Comparison of ENCODE assay signal across 16 cellular contexts in genomic region chr4:85734446-85734845, GRCh38.
A peak's percentile ranks its signal among the peaks of the same experiment; 100 is the strongest.
DNase-seq lines count a peak whose midpoint lies in the region; ATAC-seq, FAIRE-seq and TF ChIP-seq lines count a peak whose summit lies in the region.
"Had no signal": no experiment of that assay in that cellular context is flagged by ENCODE, and none has a peak within 500 bp of the region (broad histone marks: within the 10 kb centered on the region; RNA-seq: fewer than 3 reads in every experiment).

No MANE protein-coding gene starts in this region.

- H3K27ac ChIP-seq in neutrophil: peak overlapping the region; percentile 39

- H3K4me3 ChIP-seq in BE2C (ENCODE audit: low read depth, low read length): no peak overlapping the region
- no peak overlapping the region for H3K4me3 ChIP-seq in epithelial cell of esophagus (ENCODE audit: low read length)
- no peak overlapping the region for H3K4me3 ChIP-seq in neutrophil (ENCODE audit: low read depth in 1 of 2, low read length in 1 of 2)
- H3K4me3 ChIP-seq: sigmoid colon had no signal

- no peak for FAIRE-seq in urothelium cell line (lab: Jason Lieb, UNC)
- FAIRE-seq: HTR-8/SVneo had no signal

- no peaks in the 10 kb centered on the region for H3K36me3 ChIP-seq in BE2C
- no peaks in the 10 kb centered on the region for H3K36me3 ChIP-seq in neutrophil
- H3K36me3 ChIP-seq: sigmoid colon had no signal

- intact Hi-C loops in activated naive CD4-positive, alpha-beta T cell treated with anti-CD3 and anti-CD28 coated beads for 36 hours (cut with micrococcal nuclease): no loop called here

- DNase-seq in BE2C: peak; percentile 14
- DNase-seq in M059J (ENCODE audit: low read depth): peak; percentile 80
- DNase-seq in epithelial cell of esophagus (ENCODE audit: low read depth): peak; percentile 39
- no peak for DNase-seq in urothelium cell line (ENCODE audit: low spot score)
- DNase-seq in activated naive CD4-positive, alpha-beta T cell treated with anti-CD3 and anti-CD28 coated beads for 36 hours: no peak
- no peak for DNase-seq in activated CD8-positive, alpha-beta memory T cell treated with anti-CD3 and anti-CD28 coated beads, Interleukin-2, amount 10 ng/mL, durations not matched to agents 7 days and 5 days
- DNase-seq: activated CD8-positive, alpha-beta memory T cell treated with anti-CD3 and anti-CD28 coated beads for 24 hours; activated naive CD8-positive, alpha-beta T cell treated with anti-CD3 and anti-CD28 coated beads, Interleukin-2, amount 10 ng/mL, durations not matched to agents 7 days and 5 days; CD4-positive, alpha-beta memory T cell; midbrain; NCI-H187 treated with DMSO at 0.1 percent for 48 hours; sigmoid colon; T-helper 9 cell had no signal

- ATAC-seq in HG03378 (IDR thresholded peaks at IDR 0.05; ENCODE audit: unreplicated experiment): no peak
- no peak for ATAC-seq in activated CD8-positive, alpha-beta memory T cell treated with anti-CD3 and anti-CD28 coated beads, Interleukin-2, amount 10 ng/mL, durations not matched to agents 7 days and 5 days

- H3K27ac Mint-ChIP-seq in activated naive CD4-positive, alpha-beta T cell treated with anti-CD3 and anti-CD28 coated beads for 36 hours: no peak overlapping the region
- H3K27ac Mint-ChIP-seq in activated CD8-positive, alpha-beta memory T cell treated with anti-CD3 and anti-CD28 coated beads, Interleukin-2, amount 10 ng/mL, durations not matched to agents 7 days and 5 days: no peak overlapping the region
- H3K27ac Mint-ChIP-seq: activated naive CD8-positive, alpha-beta T cell treated with anti-CD3 and anti-CD28 coated beads, Interleukin-2, amount 10 ng/mL, durations not matched to agents 7 days and 5 days; CD4-positive, alpha-beta memory T cell had no signal

- no peaks in the 10 kb centered on the region for H3K9me3 Mint-ChIP-seq in activated naive CD4-positive, alpha-beta T cell treated with anti-CD3 and anti-CD28 coated beads for 36 hours
- peaks cover 4% of the 10 kb centered on the region for H3K9me3 Mint-ChIP-seq in activated CD8-positive, alpha-beta memory T cell treated with anti-CD3 and anti-CD28 coated beads, Interleukin-2, amount 10 ng/mL, durations not matched to agents 7 days and 5 days (ENCODE audit: low read depth)

- H3K4me1 ChIP-seq in BE2C: peaks cover 36% of the 10 kb centered on the region
- peaks cover 36 to 41% of the 10 kb centered on the region in 2 experiments for H3K4me1 ChIP-seq in neutrophil (ENCODE audit: control insufficient read depth in 1 of 2, insufficient read depth in 1 of 2, low read depth in 1 of 2, low read length in 1 of 2)
- H3K4me1 ChIP-seq: sigmoid colon had no signal

- no peak overlapping the region for H3K4me3 Mint-ChIP-seq in activated naive CD4-positive, alpha-beta T cell treated with anti-CD3 and anti-CD28 coated beads for 36 hours
- H3K4me3 Mint-ChIP-seq in activated CD8-positive, alpha-beta memory T cell treated with anti-CD3 and anti-CD28 coated beads, Interleukin-2, amount 10 ng/mL, durations not matched to agents 7 days and 5 days: no peak overlapping the region
- H3K4me3 Mint-ChIP-seq: activated naive CD8-positive, alpha-beta T cell treated with anti-CD3 and anti-CD28 coated beads, Interleukin-2, amount 10 ng/mL, durations not matched to agents 7 days and 5 days; CD4-positive, alpha-beta memory T cell had no signal

- TF ChIP-seq CTCF in BE2C (IDR thresholded peaks at IDR 0.05; ENCODE audit: low read depth, low read length) (no peak), epithelial cell of esophagus (IDR thresholded peaks at IDR 0.05; ENCODE audit: insufficient read depth, low read depth, low read length, missing control alignments) (no peak), neutrophil (IDR thresholded peaks at IDR 0.05) (no peak)

- H3K4me1 Mint-ChIP-seq in activated naive CD4-positive, alpha-beta T cell treated with anti-CD3 and anti-CD28 coated beads for 36 hours (ENCODE audit: low read depth): no peaks in the 10 kb centered on the region
- H3K4me1 Mint-ChIP-seq in activated CD8-positive, alpha-beta memory T cell treated with anti-CD3 and anti-CD28 coated beads, Interleukin-2, amount 10 ng/mL, durations not matched to agents 7 days and 5 days: no peaks in the 10 kb centered on the region
- H3K4me1 Mint-ChIP-seq: activated naive CD8-positive, alpha-beta T cell treated with anti-CD3 and anti-CD28 coated beads, Interleukin-2, amount 10 ng/mL, durations not matched to agents 7 days and 5 days; CD4-positive, alpha-beta memory T cell had no signal

- H3K27me3 ChIP-seq in BE2C (no peaks in the 10 kb centered on the region), neutrophil (no peaks in the 10 kb centered on the region)
- H3K27me3 ChIP-seq: sigmoid colon had no signal

- no peaks in the 10 kb centered on the region for H3K27me3 Mint-ChIP-seq in activated naive CD4-positive, alpha-beta T cell treated with anti-CD3 and anti-CD28 coated beads for 36 hours (ENCODE audit: low read depth)
- no peaks in the 10 kb centered on the region for H3K27me3 Mint-ChIP-seq in activated CD8-positive, alpha-beta memory T cell treated with anti-CD3 and anti-CD28 coated beads, Interleukin-2, amount 10 ng/mL, durations not matched to agents 7 days and 5 days
- H3K27me3 Mint-ChIP-seq: activated naive CD8-positive, alpha-beta T cell treated with anti-CD3 and anti-CD28 coated beads, Interleukin-2, amount 10 ng/mL, durations not matched to agents 7 days and 5 days; CD4-positive, alpha-beta memory T cell had no signal

- CTCF ChIA-PET in activated naive CD4-positive, alpha-beta T cell treated with anti-CD3 and anti-CD28 coated beads for 36 hours (lab: Charles Lee): no interaction called here
- CTCF ChIA-PET in activated CD8-positive, alpha-beta memory T cell treated with anti-CD3 and anti-CD28 coated beads, Interleukin-2, amount 10 ng/mL, durations not matched to agents 7 days and 5 days (lab: Charles Lee): no interaction called here

- H3K9me3 ChIP-seq in BE2C (no peaks in the 10 kb centered on the region), neutrophil (no peaks in the 10 kb centered on the region)
- H3K9me3 ChIP-seq: sigmoid colon had no signal

- no peaks in the 10 kb centered on the region for H3K36me3 Mint-ChIP-seq in activated naive CD4-positive, alpha-beta T cell treated with anti-CD3 and anti-CD28 coated beads for 36 hours (ENCODE audit: low read depth)
- H3K36me3 Mint-ChIP-seq in activated CD8-positive, alpha-beta memory T cell treated with anti-CD3 and anti-CD28 coated beads, Interleukin-2, amount 10 ng/mL, durations not matched to agents 7 days and 5 days: no peaks in the 10 kb centered on the region
- H3K36me3 Mint-ChIP-seq: activated naive CD8-positive, alpha-beta T cell treated with anti-CD3 and anti-CD28 coated beads, Interleukin-2, amount 10 ng/mL, durations not matched to agents 7 days and 5 days; CD4-positive, alpha-beta memory T cell had no signal

Comparison
In these comparisons a context has a peak if more than half of its experiments do, and no peak if none do; other contexts are left out.
1. DNase-seq: peak in BE2C (single experiment), M059J (single experiment) and epithelial cell of esophagus (single experiment); none in urothelium cell line (single experiment), activated naive CD4-positive, alpha-beta T cell treated with anti-CD3 and anti-CD28 coated beads for 36 hours (single experiment) and activated CD8-positive, alpha-beta memory T cell treated with anti-CD3 and anti-CD28 coated beads, Interleukin-2, amount 10 ng/mL, durations not matched to agents 7 days and 5 days (single experiment).